27 cellular contexts compared by ENCODE assay signal in the genomic region with DNA sequence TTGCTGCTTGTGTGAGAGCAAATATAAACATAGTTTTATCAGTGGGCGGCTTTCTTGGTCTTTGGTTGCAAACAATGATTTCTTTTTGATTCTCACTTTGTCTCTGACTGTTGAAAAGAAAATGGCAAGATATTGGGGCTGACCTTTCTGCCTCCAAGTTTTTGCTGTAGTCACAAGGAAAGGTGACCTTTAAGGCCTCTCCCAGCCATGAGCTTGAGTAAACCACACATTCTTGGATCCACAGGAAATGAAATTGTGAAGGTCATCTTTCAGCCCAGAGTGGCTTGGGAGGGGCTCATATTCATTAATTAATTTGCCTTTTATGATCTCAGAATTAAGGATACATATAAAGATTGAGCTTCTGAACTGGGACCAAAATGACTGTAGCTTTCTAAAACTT.
"Had no signal": no experiment of that assay in that cellular context is flagged by ENCODE, and none has a peak within 500 bp of the region (broad histone marks: within the 10 kb centered on the region; RNA-seq: fewer than 3 reads in every experiment).

No MANE protein-coding gene starts in this region.

- H3K4me1 ChIP-seq: breast epithelium had no signal

- ATAC-seq: activated CD4-positive, CD25-positive, alpha-beta regulatory T cell treated with anti-CD3 and anti-CD28 coated beads, Interleukin-2, amount 50 U/mL, for 24 hours; activated CD8-positive, alpha-beta T cell treated with anti-CD3 and anti-CD28 coated beads for 36 hours; Panc1; SK-N-SH treated with all-trans-retinoic acid at 6 μM for 48 hours had no signal

- H3K9me3 ChIP-seq: breast epithelium, MG63, SJCRH30 had no signal

- H3K36me3 ChIP-seq: breast epithelium, MG63, SJCRH30 had no signal

- H3K27ac ChIP-seq: breast epithelium, RWPE1, SJCRH30 had no signal

- H3K4me3 ChIP-seq: breast epithelium, MG63, SJCRH30 had no signal

- DNase-seq: activated CD4-positive, alpha-beta T cell treated with anti-CD3 and anti-CD28 coated beads for 4 hours; activated CD8-positive, alpha-beta memory T cell treated with anti-CD3 and anti-CD28 coated beads, Interleukin-2, amount 50 U/mL, for 48 hours; activated CD8-positive, alpha-beta T cell treated with anti-CD3 and anti-CD28 coated beads for 36 hours; activated naive CD4-positive, alpha-beta T cell treated with anti-CD3 and anti-CD28 coated beads, Interleukin-2, amount 50 U/mL, for 16 hours; activated naive CD8-positive, alpha-beta T cell treated with anti-CD3 and anti-CD28 coated beads, Interleukin-2, amount 10 ng/mL, durations not matched to agents 7 days and 5 days; activated T-cell treated with anti-CD3 and anti-CD28 coated beads, Interleukin-2, amount 50 U/mL, for 1 hour; aorta; caudate nucleus; MG63; MV-4-11; NCI-H1092 treated with DMSO at 0.1 percent for 48 hours; NCI-H1417 treated with DMSO at 0.1 percent for 48 hours; NCI-H1694 treated with DMSO at 0.1 percent for 48 hours; NCI-H2029 treated with DMSO at 0.1 percent for 48 hours; NCI-H345; NCI-H510A; NCI-H526 treated with DMSO at 0.1 percent for 48 hours; NK-92 treated with Interleukin-12 subunit alpha and Interleukin-12 subunit beta, amount 100 ng/mL, for 24 hours; OCI-M1; Right ventricle myocardium superior; SJCRH30; SW 1271 had no signal

- H3K27me3 ChIP-seq: breast epithelium, MG63, SJCRH30 had no signal
